1 cellular context compared by ENCODE assay signal in genomic region chr1:26630634-26631033, GRCh38.
TF ChIP-seq lines count a peak whose summit lies in the region.

No MANE protein-coding gene starts in this region.

TF ChIP-seq in GM23338, 12 proteins besides CTCF, POLR2A, EP300 and RAD21:
- no peak for TF ChIP-seq ZNF462 (CRISPR knock-in tag; IDR thresholded peaks at IDR 0.05)
